Comparison of ENCODE assay signal across 8 cellular contexts in the genomic region with DNA sequence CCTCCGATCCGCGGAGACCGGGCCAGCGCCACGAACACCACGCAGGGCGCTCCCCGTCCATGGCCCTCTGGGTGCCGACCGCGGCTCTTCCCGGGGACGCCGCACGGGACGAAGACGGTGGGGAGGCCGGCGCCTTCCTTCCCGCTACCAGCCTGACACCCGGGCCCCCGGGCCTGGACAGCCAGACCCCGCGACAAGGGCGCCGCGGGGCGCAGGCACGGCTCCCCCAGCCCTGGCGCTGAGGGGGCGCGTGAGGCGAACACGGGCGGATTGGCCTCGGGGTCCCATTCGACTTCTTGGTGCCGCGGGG. TPM values are rescaled to one million over a fixed set of nuclear protein-coding genes. Genes with fewer than 3 reads are reported as not detected.
DNase-seq lines count a peak whose midpoint lies in the region; ATAC-seq and TF ChIP-seq lines count a peak whose summit lies in the region.

No MANE protein-coding gene starts in this region.

- no peak overlapping the region for H2BK120ac ChIP-seq in H9 (ENCODE audit: low read depth, low read length, poor library complexity, severe bottlenecking)

- TF ChIP-seq CTCF in H9 (conservative IDR thresholded peaks at IDR 0.05) (no peak), right atrium auricular region (IDR thresholded peaks at IDR 0.05) (no peak), smooth muscle cell (IDR thresholded peaks at IDR 0.05; ENCODE audit: borderline replicate concordance, insufficient read depth, poor library complexity, severe bottlenecking) (no peak)

- H3K23ac ChIP-seq in H9 (ENCODE audit: insufficient read length, low read depth, low read length) = no peak overlapping the region

- H2BK12ac ChIP-seq in H9 (ENCODE audit: insufficient read length, low read depth, low read length) = no peak overlapping the region

- H3K4me3 ChIP-seq in right atrium auricular region (peak overlapping the region; percentile 88 to 100), smooth muscle cell (peak overlapping the region; percentile 96)

- DNase-seq in H9 (no peak), right atrium auricular region (ENCODE audit: low spot score) (no peak), smooth muscle cell (lab: John Stamatoyannopoulos, UW; ENCODE audit: unreplicated experiment) (no peak), NCI-H146 treated with DMSO at 0.1 percent for 48 hours (lab: John Stamatoyannopoulos, UW; ENCODE audit: unreplicated experiment) (no peak), dermis blood vessel endothelial cell (no peak)
- DNase-seq in activated CD4-positive, alpha-beta memory T cell treated with anti-CD3 and anti-CD28 coated beads, Interleukin-2, amount 10 ng/mL, durations not matched to agents 7 days and 5 days = no peak

- H3K27ac Mint-ChIP-seq in H9 = no peak overlapping the region
- H3K27ac Mint-ChIP-seq in activated CD4-positive, alpha-beta memory T cell treated with anti-CD3 and anti-CD28 coated beads, Interleukin-2, amount 10 ng/mL, durations not matched to agents 7 days and 5 days = no peak overlapping the region

- no peak overlapping the region for H4K91ac ChIP-seq in H9 (ENCODE audit: insufficient read length, low read depth, low read length)

- no peak overlapping the region for H3T11ph ChIP-seq in H9 (ENCODE audit: low read length)

- H3K9me3 Mint-ChIP-seq in H9 = no peaks in the 10 kb centered on the region; a peak in 1 of 5 replicates
- H3K9me3 Mint-ChIP-seq in activated CD4-positive, alpha-beta memory T cell treated with anti-CD3 and anti-CD28 coated beads, Interleukin-2, amount 10 ng/mL, durations not matched to agents 7 days and 5 days = no peaks in the 10 kb centered on the region

- H3K4ac ChIP-seq in H9 (ENCODE audit: low read depth, low read length) = no peak overlapping the region

- H3K14ac ChIP-seq in H9 (ENCODE audit: insufficient read depth, low read length) = no peak overlapping the region

- no peak overlapping the region for H2BK5ac ChIP-seq in H9 (ENCODE audit: insufficient read length, low read length)

- H4K20me1 ChIP-seq in H9 (ENCODE audit: control insufficient read depth, insufficient read depth, insufficient read length) (no peaks in the 10 kb centered on the region), smooth muscle cell (ENCODE audit: low read depth) (peaks cover 15% of the 10 kb centered on the region)

- CTCF ChIA-PET in activated CD4-positive, alpha-beta memory T cell treated with anti-CD3 and anti-CD28 coated beads, Interleukin-2, amount 10 ng/mL, durations not matched to agents 7 days and 5 days (lab: Charles Lee) = interaction anchor here (1.3 kb wide), 1 partner anchor 16 kb away, joined by 7 read pairs; no protein-coding TSS in a partner anchor

- peaks cover 7 to 11% of the 10 kb centered on the region in 2 experiments for H3K4me1 Mint-ChIP-seq in H9
- H3K4me1 Mint-ChIP-seq in activated CD4-positive, alpha-beta memory T cell treated with anti-CD3 and anti-CD28 coated beads, Interleukin-2, amount 10 ng/mL, durations not matched to agents 7 days and 5 days = peaks cover 32% of the 10 kb centered on the region

- WGBS in H9 (ENCODE audit: extremely low coverage, insufficient read length, low lambda C conversion rate) = no CpG with 5 or more reads among the region's 40 CpGs
- WGBS in smooth muscle cell (ENCODE audit: low lambda C conversion rate) = 30% methylated on average over 24 of the region's 40 CpGs

- H3K79me2 ChIP-seq in H9 (ENCODE audit: insufficient read depth, low read length) (peaks cover 5% of the 10 kb centered on the region; the same call in 1 of the 2 replicates), smooth muscle cell (ENCODE audit: low read depth) (peaks cover 21% of the 10 kb centered on the region)

- H3K4me1 ChIP-seq in H9 (ENCODE audit: insufficient read depth, low read length) = no peaks in the 10 kb centered on the region
- peaks cover 0 to 33% of the 10 kb centered on the region in 2 donors for H3K4me1 ChIP-seq in right atrium auricular region
- peaks cover 6% of the 10 kb centered on the region for H3K4me1 ChIP-seq in smooth muscle cell (ENCODE audit: low read depth)

- H3K4me2 ChIP-seq in H9 (ENCODE audit: insufficient read depth, insufficient read length, low read length) (no peak overlapping the region), smooth muscle cell (peak overlapping the region; percentile 91)

- H3K79me1 ChIP-seq in H9 (ENCODE audit: insufficient read depth, low read depth, low read length, poor library complexity, severe bottlenecking) = peaks cover 4% of the 10 kb centered on the region

- no peak overlapping the region for H3K18ac ChIP-seq in H9 (ENCODE audit: insufficient read length, low read depth, low read length)

- H3K56ac ChIP-seq in H9 (ENCODE audit: insufficient read length, low read depth, low read length) = no peak overlapping the region

- H2AK5ac ChIP-seq in H9 (ENCODE audit: insufficient read length, low read length) = no peak overlapping the region

- no peak overlapping the region for H4K5ac ChIP-seq in H9 (ENCODE audit: insufficient read length, low read depth, low read length)

- no peak for ATAC-seq in GM18873 (IDR thresholded peaks at IDR 0.05; ENCODE audit: low FRiP score, unreplicated experiment)
- no peak for ATAC-seq in GM19395 (IDR thresholded peaks at IDR 0.05; ENCODE audit: unreplicated experiment)

- peaks cover 19% of the 10 kb centered on the region for H3K27me3 Mint-ChIP-seq in H9 (ENCODE audit: low read depth)
- H3K27me3 Mint-ChIP-seq in activated CD4-positive, alpha-beta memory T cell treated with anti-CD3 and anti-CD28 coated beads, Interleukin-2, amount 10 ng/mL, durations not matched to agents 7 days and 5 days = no peaks in the 10 kb centered on the region

- H3K36me3 ChIP-seq in right atrium auricular region (peaks cover 20% of the 10 kb centered on the region), smooth muscle cell (ENCODE audit: low read depth) (no peaks in the 10 kb centered on the region)

- H2BK15ac ChIP-seq in H9 (ENCODE audit: low read depth, low read length) = no peak overlapping the region

- POLR2A ChIA-PET in activated CD4-positive, alpha-beta memory T cell treated with anti-CD3 and anti-CD28 coated beads, Interleukin-2, amount 10 ng/mL, durations not matched to agents 7 days and 5 days (lab: Charles Lee) = interaction anchor here (0.8 to 1.5 kb wide), 6 partner anchors 8 to 415 kb away, joined by 3 to 12 read pairs (median 4); a partner anchor contains a TSS

- H3K27ac ChIP-seq in H9 (ENCODE audit: insufficient read length, low read depth, low read length) (no peak overlapping the region), right atrium auricular region (peak overlapping the region in 1 of 2 donors; percentile 31), smooth muscle cell (ENCODE audit: low read depth) (no peak overlapping the region)

- H3K23me2 ChIP-seq in H9 (ENCODE audit: insufficient read length, low read depth, low read length, poor library complexity, severe bottlenecking) = peaks cover 3% of the 10 kb centered on the region

- H3K9me3 ChIP-seq in H9 (ENCODE audit: control insufficient read depth, low read depth, low read length) = no peaks in the 10 kb centered on the region
- H3K9me3 ChIP-seq in right atrium auricular region = no peaks in the 10 kb centered on the region
- no peaks in the 10 kb centered on the region for H3K9me3 ChIP-seq in smooth muscle cell (replicated peaks; ENCODE audit: low read depth)

- H3K4me3 Mint-ChIP-seq in H9 = peak overlapping the region; percentile 58 to 94
- peak overlapping the region; percentile 82 for H3K4me3 Mint-ChIP-seq in activated CD4-positive, alpha-beta memory T cell treated with anti-CD3 and anti-CD28 coated beads, Interleukin-2, amount 10 ng/mL, durations not matched to agents 7 days and 5 days

- no peak overlapping the region for H2AFZ ChIP-seq in H9 (ENCODE audit: low read length)
- no peak overlapping the region for H2AFZ ChIP-seq in smooth muscle cell (ENCODE audit: low read depth)

- H4K8ac ChIP-seq in H9 (replicated peaks; ENCODE audit: insufficient read length, low read depth, low read length) = no peak overlapping the region

- no peak overlapping the region for H2BK20ac ChIP-seq in H9 (ENCODE audit: low read depth, low read length, poor library complexity, severe bottlenecking)

- no peaks in the 10 kb centered on the region for H3F3A ChIP-seq in smooth muscle cell (ENCODE audit: low read depth)

- peaks cover 4% of the 10 kb centered on the region; the same call in 1 of the 2 replicates for H3K27me3 ChIP-seq in H9 (ENCODE audit: insufficient read depth, low read length)
- H3K27me3 ChIP-seq in right atrium auricular region = no peaks in the 10 kb centered on the region
- H3K27me3 ChIP-seq in smooth muscle cell (ENCODE audit: low read depth) = no peaks in the 10 kb centered on the region

- peaks cover 12 to 48% (median 39%) of the 10 kb centered on the region in 3 experiments; a peak in 6 of 7 replicates for H3K36me3 Mint-ChIP-seq in H9 (ENCODE audit: insufficient read depth in 1 of 3, low read depth in 3 of 3)
- peaks cover 25% of the 10 kb centered on the region for H3K36me3 Mint-ChIP-seq in activated CD4-positive, alpha-beta memory T cell treated with anti-CD3 and anti-CD28 coated beads, Interleukin-2, amount 10 ng/mL, durations not matched to agents 7 days and 5 days (ENCODE audit: low read depth)

- H3K9ac ChIP-seq in H9 (ENCODE audit: extremely low read depth, insufficient read length, low read length) = no peak overlapping the region
- H3K9ac ChIP-seq in smooth muscle cell (ENCODE audit: low read depth) = no peak overlapping the region

RNA-seq across cellular contexts. Expression of a gene that starts 0.6 kb away (rescaled TPM):
- 130 and 138 TPM in 2 replicates for total RNA-seq in H9 (2021)
- 10 to 100 TPM; 58.2 to 58.4 TPM for total RNA-seq in activated CD4-positive, alpha-beta memory T cell treated with anti-CD3 and anti-CD28 coated beads, Interleukin-2, amount 10 ng/mL, durations not matched to agents 7 days and 5 days
- total RNA-seq in right atrium auricular region = 10 to 100 TPM; 29.5 to 38.8 TPM
- total RNA-seq in smooth muscle cell = 34.5 and 38.9 TPM in 2 replicates
- 64.0 and 76.3 TPM in 2 replicates for polyA plus RNA-seq in smooth muscle cell
- 70.5 and 98.0 TPM in 2 replicates for total RNA-seq in dermis blood vessel endothelial cell

RNA-seq across cellular contexts. Expression of a gene that starts 0.7 kb away (rescaled TPM):
- total RNA-seq in H9 (2021) = 41.4 TPM in 2 replicates
- 10 to 100 TPM; 28.6 to 31.7 TPM for total RNA-seq in activated CD4-positive, alpha-beta memory T cell treated with anti-CD3 and anti-CD28 coated beads, Interleukin-2, amount 10 ng/mL, durations not matched to agents 7 days and 5 days
- total RNA-seq in right atrium auricular region = 1 to 10 TPM; 2.4 to 2.9 TPM
- total RNA-seq in smooth muscle cell = 10.2 and 12.4 TPM in 2 replicates
- polyA plus RNA-seq in smooth muscle cell = 29.9 and 32.7 TPM in 2 replicates
- 5.4 and 8.0 TPM in 2 replicates for total RNA-seq in dermis blood vessel endothelial cell

RNA-seq across cellular contexts. Expression of a gene that starts 6.6 kb away (rescaled TPM):
- total RNA-seq in H9 (2021) (2.0 and 3.0 TPM in 2 replicates), right atrium auricular region (under 1 TPM in 1 of 2 donors, not detected in 1; 0.59 TPM), smooth muscle cell (1.9 and 2.6 TPM in 2 replicates), dermis blood vessel endothelial cell (0.17 and 0.37 TPM in 2 replicates)
- total RNA-seq in activated CD4-positive, alpha-beta memory T cell treated with anti-CD3 and anti-CD28 coated beads, Interleukin-2, amount 10 ng/mL, durations not matched to agents 7 days and 5 days = 1 to 10 TPM; 7.6 to 8.2 TPM
- polyA plus RNA-seq in smooth muscle cell = 5.2 and 9.6 TPM in 2 replicates

RNA-seq across cellular contexts. Expression of a gene that starts 22.2 kb away (rescaled TPM):
- not detected in 2 replicates for total RNA-seq in H9 (2021)
- total RNA-seq in activated CD4-positive, alpha-beta memory T cell treated with anti-CD3 and anti-CD28 coated beads, Interleukin-2, amount 10 ng/mL, durations not matched to agents 7 days and 5 days = not detected
- 10 to 100 TPM; 22.0 to 61.8 TPM for total RNA-seq in right atrium auricular region
- 0.22 TPM in 1 of 2 replicates, not detected in the other for total RNA-seq in smooth muscle cell
- 2.6 and 3.1 TPM in 2 replicates for polyA plus RNA-seq in smooth muscle cell
- total RNA-seq in dermis blood vessel endothelial cell = not detected in 2 replicates

RNA-seq across cellular contexts. Expression of a gene that starts 36.0 kb away (rescaled TPM):
- total RNA-seq in H9 (2021) (13.5 and 15.7 TPM in 2 replicates), right atrium auricular region (1 to 10 TPM; 2.7 to 6.4 TPM), smooth muscle cell (7.5 and 18.0 TPM in 2 replicates), dermis blood vessel endothelial cell (0.19 and 0.68 TPM in 2 replicates)
- not detected for total RNA-seq in activated CD4-positive, alpha-beta memory T cell treated with anti-CD3 and anti-CD28 coated beads, Interleukin-2, amount 10 ng/mL, durations not matched to agents 7 days and 5 days
- 21.1 and 24.1 TPM in 2 replicates for polyA plus RNA-seq in smooth muscle cell
